ENCODE assay signal across 35 cellular contexts in the genomic region with DNA sequence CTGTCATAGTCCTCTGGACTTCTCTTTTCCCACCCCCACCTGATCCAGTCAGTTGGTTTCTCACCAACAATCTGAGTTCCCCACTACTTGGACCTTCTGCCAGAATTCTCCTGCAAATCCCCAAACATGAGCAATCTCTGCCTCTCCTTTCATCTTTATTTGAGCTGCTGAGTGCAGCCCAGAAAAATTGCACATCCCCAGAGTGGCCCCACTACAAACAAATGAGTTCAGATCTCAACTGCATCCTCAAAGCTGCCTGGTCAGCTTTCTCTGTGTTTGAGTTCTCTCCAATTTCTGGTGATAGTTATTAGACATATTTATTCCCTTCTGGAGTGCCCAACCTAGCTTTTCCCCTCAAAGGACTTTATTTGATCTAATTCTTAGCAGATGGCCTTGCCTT.
"Had no signal": no experiment of that assay in that cellular context is flagged by ENCODE, and none has a peak within 500 bp of the region (broad histone marks: within the 10 kb centered on the region; RNA-seq: fewer than 3 reads in every experiment).

No MANE protein-coding gene starts in this region.

- H3K27ac ChIP-seq: KMS-11 had no signal

- H3K36me3 ChIP-seq: MG63 had no signal

- H3K9me3 ChIP-seq: MG63 had no signal

- H3K27me3 ChIP-seq: MG63 had no signal

- H3K4me2 ChIP-seq: KMS-11 had no signal

- H3K9ac ChIP-seq: KMS-11 had no signal

- H3K4me3 ChIP-seq: MG63 had no signal

- DNase-seq: Karpas-422, Kasumi-1, KG1, MG63, MM.1S, MV-4-11, NCI-H1048, NCI-H1092, NCI-H1092 treated with DMSO at 0.1 percent for 48 hours, NCI-H1105, NCI-H1105 treated with DMSO at 0.1 percent for 48 hours, NCI-H1417, NCI-H1417 treated with DMSO at 0.1 percent for 48 hours, NCI-H1436, NCI-H1436 treated with DMSO at 0.1 percent for 48 hours, NCI-H146, NCI-H1694, NCI-H1694 treated with DMSO at 0.1 percent for 48 hours, NCI-H187, NCI-H187 treated with DMSO at 0.1 percent for 48 hours, NCI-H1930, NCI-H2029, NCI-H2029 treated with DMSO at 0.1 percent for 48 hours, NCI-H2081, NCI-H2081 treated with DMSO at 0.1 percent for 48 hours, NCI-H2107, NCI-H2171, NCI-H2171 treated with DMSO at 0.1 percent for 48 hours, NCI-H2227 treated with DMSO at 0.1 percent for 48 hours, NCI-H226, NCI-H345, NCI-H446, NCI-H446 treated with DMSO at 0.1 percent for 48 hours, NCI-H510A had no signal
